6 cellular contexts compared by ENCODE assay signal in genomic region chrX:138761380-138761779, GRCh38. TPM values are rescaled to one million over a fixed set of nuclear protein-coding genes. Genes with fewer than 3 reads are reported as not detected.
"Had no signal": no experiment of that assay in that cellular context is flagged by ENCODE, and none has a peak within 500 bp of the region (broad histone marks: within the 10 kb centered on the region; RNA-seq: fewer than 3 reads in every experiment).

No MANE protein-coding gene starts in this region.

- ATAC-seq: GM23338 had no signal

- DNase-seq: H9, HCEC 1CT, KBM-7 had no signal

- H3K36me3 Mint-ChIP-seq: IgD-negative memory B cell had no signal

- H3K9me3 Mint-ChIP-seq: GM23338, IgD-negative memory B cell had no signal

- H3K4me1 Mint-ChIP-seq: GM23338, IgD-negative memory B cell had no signal

- H3K4me3 Mint-ChIP-seq: GM23338, H9, IgD-negative memory B cell had no signal

- H3K4me3 ChIP-seq: GM23338 had no signal

- H3K27ac Mint-ChIP-seq: GM23338, H9, IgD-negative memory B cell had no signal

RNA-seq across cellular contexts. Expression of gene FGF13, which starts 49.9 kb away (rescaled TPM):
- total RNA-seq: HT-29 had no signal
